In the genomic region with DNA sequence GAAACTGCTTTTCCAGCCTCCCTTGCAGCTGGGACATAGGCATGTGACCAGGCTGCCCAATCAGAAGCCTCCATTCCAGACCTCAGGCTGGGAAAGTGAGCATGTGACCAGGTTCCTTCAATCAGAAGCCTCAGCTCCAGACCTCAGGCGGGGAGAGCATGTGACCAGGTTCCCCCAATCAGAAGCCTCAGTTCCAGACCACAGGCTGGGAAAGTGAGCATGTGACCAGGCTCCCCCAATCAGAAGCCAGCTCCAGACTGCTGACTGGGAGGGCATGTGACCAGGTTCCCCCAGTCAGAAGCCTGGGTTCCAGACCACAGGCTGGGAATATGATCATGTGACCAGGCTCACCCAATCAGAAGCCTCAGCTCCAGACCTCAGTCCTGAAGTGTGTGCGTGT, we compare ENCODE assay signal across 2 cellular contexts.
TF ChIP-seq lines count a peak whose summit lies in the region.

No MANE protein-coding gene starts in this region.

TF ChIP-seq in SK-N-SH, 30 proteins besides CTCF, POLR2A, EP300 and RAD21 (continued from another document):
- TF ChIP-seq, protein P1, sequence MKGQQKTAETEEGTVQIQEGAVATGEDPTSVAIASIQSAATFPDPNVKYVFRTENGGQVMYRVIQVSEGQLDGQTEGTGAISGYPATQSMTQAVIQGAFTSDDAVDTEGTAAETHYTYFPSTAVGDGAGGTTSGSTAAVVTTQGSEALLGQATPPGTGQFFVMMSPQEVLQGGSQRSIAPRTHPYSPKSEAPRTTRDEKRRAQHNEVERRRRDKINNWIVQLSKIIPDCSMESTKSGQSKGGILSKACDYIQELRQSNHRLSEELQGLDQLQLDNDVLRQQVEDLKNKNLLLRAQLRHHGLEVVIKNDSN (IDR thresholded peaks at IDR 0.05; ENCODE audit: borderline replicate concordance, low read depth): peak; percentile 40; the same call in 1 of the 2 replicates

TF ChIP-seq in SK-N-SH treated with all-trans-retinoic acid at 6 μM for 48 hours, 23 proteins besides CTCF, POLR2A, EP300 and RAD21 (continued from another document):
- TF ChIP-seq, protein P2, sequence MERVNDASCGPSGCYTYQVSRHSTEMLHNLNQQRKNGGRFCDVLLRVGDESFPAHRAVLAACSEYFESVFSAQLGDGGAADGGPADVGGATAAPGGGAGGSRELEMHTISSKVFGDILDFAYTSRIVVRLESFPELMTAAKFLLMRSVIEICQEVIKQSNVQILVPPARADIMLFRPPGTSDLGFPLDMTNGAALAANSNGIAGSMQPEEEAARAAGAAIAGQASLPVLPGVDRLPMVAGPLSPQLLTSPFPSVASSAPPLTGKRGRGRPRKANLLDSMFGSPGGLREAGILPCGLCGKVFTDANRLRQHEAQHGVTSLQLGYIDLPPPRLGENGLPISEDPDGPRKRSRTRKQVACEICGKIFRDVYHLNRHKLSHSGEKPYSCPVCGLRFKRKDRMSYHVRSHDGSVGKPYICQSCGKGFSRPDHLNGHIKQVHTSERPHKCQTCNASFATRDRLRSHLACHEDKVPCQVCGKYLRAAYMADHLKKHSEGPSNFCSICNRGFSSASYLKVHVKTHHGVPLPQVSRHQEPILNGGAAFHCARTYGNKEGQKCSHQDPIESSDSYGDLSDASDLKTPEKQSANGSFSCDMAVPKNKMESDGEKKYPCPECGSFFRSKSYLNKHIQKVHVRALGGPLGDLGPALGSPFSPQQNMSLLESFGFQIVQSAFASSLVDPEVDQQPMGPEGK (CRISPR knock-in tag; IDR thresholded peaks at IDR 0.05; ENCODE audit: borderline replicate concordance): no peak
- TF ChIP-seq ARNTL (CRISPR knock-in tag; IDR thresholded peaks at IDR 0.05; ENCODE audit: borderline replicate concordance, low read depth) (no peak), ZFP30 (CRISPR knock-in tag; IDR thresholded peaks at IDR 0.05) (no peak), GLIS3 (CRISPR knock-in tag; IDR thresholded peaks at IDR 0.05) (no peak), BACH2 (CRISPR knock-in tag; IDR thresholded peaks at IDR 0.05; ENCODE audit: borderline replicate concordance) (no peak), ZNF8 (CRISPR knock-in tag; IDR thresholded peaks at IDR 0.05) (no peak), ISL1 (CRISPR knock-in tag; IDR thresholded peaks at IDR 0.05) (no peak), TOX (CRISPR knock-in tag; IDR thresholded peaks at IDR 0.05; ENCODE audit: borderline replicate concordance) (no peak)
- TF ChIP-seq, protein P3, sequence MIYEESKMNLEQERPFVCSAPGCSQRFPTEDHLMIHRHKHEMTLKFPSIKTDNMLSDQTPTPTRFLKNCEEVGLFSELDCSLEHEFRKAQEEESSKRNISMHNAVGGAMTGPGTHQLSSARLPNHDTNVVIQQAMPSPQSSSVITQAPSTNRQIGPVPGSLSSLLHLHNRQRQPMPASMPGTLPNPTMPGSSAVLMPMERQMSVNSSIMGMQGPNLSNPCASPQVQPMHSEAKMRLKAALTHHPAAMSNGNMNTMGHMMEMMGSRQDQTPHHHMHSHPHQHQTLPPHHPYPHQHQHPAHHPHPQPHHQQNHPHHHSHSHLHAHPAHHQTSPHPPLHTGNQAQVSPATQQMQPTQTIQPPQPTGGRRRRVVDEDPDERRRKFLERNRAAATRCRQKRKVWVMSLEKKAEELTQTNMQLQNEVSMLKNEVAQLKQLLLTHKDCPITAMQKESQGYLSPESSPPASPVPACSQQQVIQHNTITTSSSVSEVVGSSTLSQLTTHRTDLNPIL (CRISPR knock-in tag; IDR thresholded peaks at IDR 0.05; ENCODE audit: low read depth): no peak
- TF ChIP-seq, protein P4, sequence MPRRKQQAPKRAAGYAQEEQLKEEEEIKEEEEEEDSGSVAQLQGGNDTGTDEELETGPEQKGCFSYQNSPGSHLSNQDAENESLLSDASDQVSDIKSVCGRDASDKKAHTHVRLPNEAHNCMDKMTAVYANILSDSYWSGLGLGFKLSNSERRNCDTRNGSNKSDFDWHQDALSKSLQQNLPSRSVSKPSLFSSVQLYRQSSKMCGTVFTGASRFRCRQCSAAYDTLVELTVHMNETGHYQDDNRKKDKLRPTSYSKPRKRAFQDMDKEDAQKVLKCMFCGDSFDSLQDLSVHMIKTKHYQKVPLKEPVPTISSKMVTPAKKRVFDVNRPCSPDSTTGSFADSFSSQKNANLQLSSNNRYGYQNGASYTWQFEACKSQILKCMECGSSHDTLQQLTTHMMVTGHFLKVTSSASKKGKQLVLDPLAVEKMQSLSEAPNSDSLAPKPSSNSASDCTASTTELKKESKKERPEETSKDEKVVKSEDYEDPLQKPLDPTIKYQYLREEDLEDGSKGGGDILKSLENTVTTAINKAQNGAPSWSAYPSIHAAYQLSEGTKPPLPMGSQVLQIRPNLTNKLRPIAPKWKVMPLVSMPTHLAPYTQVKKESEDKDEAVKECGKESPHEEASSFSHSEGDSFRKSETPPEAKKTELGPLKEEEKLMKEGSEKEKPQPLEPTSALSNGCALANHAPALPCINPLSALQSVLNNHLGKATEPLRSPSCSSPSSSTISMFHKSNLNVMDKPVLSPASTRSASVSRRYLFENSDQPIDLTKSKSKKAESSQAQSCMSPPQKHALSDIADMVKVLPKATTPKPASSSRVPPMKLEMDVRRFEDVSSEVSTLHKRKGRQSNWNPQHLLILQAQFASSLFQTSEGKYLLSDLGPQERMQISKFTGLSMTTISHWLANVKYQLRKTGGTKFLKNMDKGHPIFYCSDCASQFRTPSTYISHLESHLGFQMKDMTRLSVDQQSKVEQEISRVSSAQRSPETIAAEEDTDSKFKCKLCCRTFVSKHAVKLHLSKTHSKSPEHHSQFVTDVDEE (CRISPR knock-in tag; IDR thresholded peaks at IDR 0.05): no peak
TF ChIP-seq in SK-N-SH treated with all-trans-retinoic acid at 6 μM for 48 hours: peak in this region for 0.
